Comparison of ENCODE assay signal across 9 cellular contexts in the genomic region with DNA sequence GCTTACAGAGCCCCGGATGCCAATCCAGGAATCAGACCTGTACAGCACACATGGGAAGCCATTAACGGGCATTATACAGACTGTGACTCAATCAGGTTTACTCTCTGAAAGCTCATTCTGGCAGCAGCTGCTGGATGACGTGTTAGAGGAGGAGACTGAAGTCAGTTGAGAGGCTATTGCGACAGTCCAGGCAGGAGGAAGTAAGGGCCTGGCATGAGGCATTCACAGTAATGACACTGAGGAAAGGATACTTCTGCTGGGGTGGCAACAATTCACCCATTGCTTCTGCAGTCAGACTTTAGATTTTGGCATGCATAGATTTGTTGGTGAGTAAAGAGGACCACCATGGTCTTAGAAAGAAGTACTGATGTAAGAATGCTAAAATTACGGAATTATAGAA.
DNase-seq lines count a peak whose midpoint lies in the region; ATAC-seq and TF ChIP-seq lines count a peak whose summit lies in the region.
"Had no signal": no experiment of that assay in that cellular context is flagged by ENCODE, and none has a peak within 500 bp of the region (broad histone marks: within the 10 kb centered on the region; RNA-seq: fewer than 3 reads in every experiment).

No MANE protein-coding gene starts in this region.

- H3K36me3 Mint-ChIP-seq in osteocyte (ENCODE audit: unreplicated experiment): peaks cover 5% of the 10 kb centered on the region

- ATAC-seq in HG03520 (IDR thresholded peaks at IDR 0.05; ENCODE audit: unreplicated experiment) (no peak), HG02610 (IDR thresholded peaks at IDR 0.05; ENCODE audit: unreplicated experiment) (no peak)

- no peak overlapping the region for H3K4me3 Mint-ChIP-seq in osteocyte (ENCODE audit: unreplicated experiment)

- peak overlapping the region; percentile 61 for H3K27ac ChIP-seq in epithelial cell of prostate
- H3K27ac ChIP-seq: neutrophil had no signal

- H3K4me1 Mint-ChIP-seq in osteocyte (ENCODE audit: unreplicated experiment): peaks cover 43% of the 10 kb centered on the region

- DNase-seq in GM03348 (ENCODE audit: low spot score) (peak; percentile 36), NCI-H524 (lab: John Stamatoyannopoulos, UW) (peak; percentile 8 to 80), epithelial cell of prostate (ENCODE audit: low read depth, low spot score) (peak; percentile 83), osteocyte (ENCODE audit: extremely low spot score, unreplicated experiment) (no peak), cortex of kidney (lab: John Stamatoyannopoulos, UW) (no peak)
- DNase-seq in activated effector memory CD4-positive, alpha-beta T cell treated with anti-CD3 and anti-CD28 coated beads, Interleukin-2, amount 50 U/mL, for 16 hours: no peak

- H3K27me3 Mint-ChIP-seq in osteocyte (ENCODE audit: unreplicated experiment): no peaks in the 10 kb centered on the region

- TF ChIP-seq CTCF in osteocyte (IDR thresholded peaks at IDR 0.05): no peak

- peaks cover 18% of the 10 kb centered on the region for H3K9me3 Mint-ChIP-seq in osteocyte (ENCODE audit: unreplicated experiment)

- H3K27ac Mint-ChIP-seq in osteocyte (ENCODE audit: unreplicated experiment): peak overlapping the region; percentile 52

Comparison
In these comparisons a context has a peak if more than half of its experiments do, and no peak if none do; other contexts are left out.
1. DNase-seq: peak in GM03348 (single experiment), NCI-H524 (2 of 2) and epithelial cell of prostate (single experiment); none in osteocyte (single experiment), cortex of kidney (single experiment) and activated effector memory CD4-positive, alpha-beta T cell treated with anti-CD3 and anti-CD28 coated beads, Interleukin-2, amount 50 U/mL, for 16 hours (single experiment).